12 cellular contexts compared by ENCODE assay signal in genomic region chr10:6212266-6212640, GRCh38. TPM values are rescaled to one million over a fixed set of nuclear protein-coding genes. Genes with fewer than 3 reads are reported as not detected.
DNase-seq lines count a peak whose midpoint lies in the region; ATAC-seq and TF ChIP-seq lines count a peak whose summit lies in the region.
"Had no signal": no experiment of that assay in that cellular context is flagged by ENCODE, and none has a peak within 500 bp of the region (broad histone marks: within the 10 kb centered on the region; RNA-seq: fewer than 3 reads in every experiment).

No MANE protein-coding gene starts in this region.

- DNase-seq in A673 (ENCODE audit: low spot score) (no peak), ascending aorta (ENCODE audit: low spot score in 2 of 2) (no peak), right cardiac atrium (no peak), sciatic nerve (ENCODE audit: low spot score) (no peak), T-helper 2 cell (no peak), SW 1271 (lab: John Stamatoyannopoulos, UW) (no peak)
- no peak for DNase-seq in activated CD4-positive, alpha-beta T cell treated with anti-CD3 and anti-CD28 coated beads, Interleukin-2, amount 50 U/mL, for 4 hours
- DNase-seq: activated CD4-positive, alpha-beta memory T cell treated with anti-CD3 and anti-CD28 coated beads, Interleukin-2, amount 10 ng/mL, durations not matched to agents 7 days and 5 days; colonic mucosa; spleen had no signal

- peaks cover 26% of the 10 kb centered on the region for H3K36me3 ChIP-seq in A673 (ENCODE audit: insufficient read depth, low read length, poor library complexity, severe bottlenecking)
- H3K36me3 ChIP-seq in ascending aorta = peaks cover 39 to 40% of the 10 kb centered on the region in 2 donors

- POLR2A ChIA-PET in A673 (lab: Charles Lee; ENCODE audit: low non-redundant PET) = no interaction called here

- CTCF ChIA-PET in A673 (lab: Charles Lee) = interaction anchor here (1.0 kb wide), 1 partner anchor 10 kb away, joined by 3 read pairs; the partner anchor contains the start of gene PFKFB3

- intact Hi-C loops in A673 (cut with micrococcal nuclease; ENCODE audit: unreplicated experiment) (no loop called here), ascending aorta (cut with DNase I) (no loop called here), right cardiac atrium (cut with DNase I) (no loop called here), sciatic nerve (cut with DNase I) (no loop called here)

- no peaks in the 10 kb centered on the region for H3K9me3 ChIP-seq in A673 (ENCODE audit: low read depth, low read length, poor library complexity, severe bottlenecking)
- H3K9me3 ChIP-seq in ascending aorta = no peaks in the 10 kb centered on the region
- no peaks in the 10 kb centered on the region for H3K9me3 ChIP-seq in right cardiac atrium (ENCODE audit: control insufficient read depth, low read length)
- H3K9me3 ChIP-seq: colonic mucosa, spleen had no signal

- ATAC-seq in right cardiac atrium = peak; percentile 17 to 26
- ATAC-seq in sciatic nerve = peak; percentile 5
- no peak for ATAC-seq in HG03520 (IDR thresholded peaks at IDR 0.05; ENCODE audit: unreplicated experiment)

- H3K4me1 ChIP-seq in A673 (ENCODE audit: insufficient read depth, low read length, poor library complexity, severe bottlenecking) = peaks cover 20% of the 10 kb centered on the region
- H3K4me1 ChIP-seq in ascending aorta = peaks cover 7 to 48% of the 10 kb centered on the region in 2 donors
- peaks cover 2% of the 10 kb centered on the region for H3K4me1 ChIP-seq in right cardiac atrium (ENCODE audit: control insufficient read depth, insufficient read depth, low read length)
- H3K4me1 ChIP-seq: colonic mucosa had no signal

- H3K27ac ChIP-seq in A673 (ENCODE audit: low read depth, low read length, poor library complexity, severe bottlenecking) (peak overlapping the region; percentile 30), ascending aorta (peak overlapping the region; percentile 81 to 87), right cardiac atrium (ENCODE audit: low read length) (no peak overlapping the region)
- H3K27ac ChIP-seq: colonic mucosa had no signal

- 47% methylated on average over 12 of the region's 12 CpGs for WGBS in right cardiac atrium

- no TSS peak for BruUV-seq in A673 (replicated peaks; lab: Mats Ljungman, UMichigan)

- H3K4me3 ChIP-seq in A673 (ENCODE audit: low read depth, low read length, poor library complexity, severe bottlenecking) (no peak overlapping the region), ascending aorta (peak overlapping the region; percentile 22 to 40), right cardiac atrium (ENCODE audit: low read length) (no peak overlapping the region)
- H3K4me3 ChIP-seq: colonic mucosa, spleen had no signal

- TF ChIP-seq CTCF in A673 (conservative IDR thresholded peaks at IDR 0.05; ENCODE audit: low read depth, low read length) = no peak
- no peak for TF ChIP-seq CTCF in ascending aorta (IDR thresholded peaks at IDR 0.05)

- H3K27me3 ChIP-seq in A673 (replicated peaks; ENCODE audit: insufficient read depth, low read depth, low read length, poor library complexity) (no peaks in the 10 kb centered on the region), ascending aorta (no peaks in the 10 kb centered on the region), right cardiac atrium (ENCODE audit: control insufficient read depth, insufficient read depth) (no peaks in the 10 kb centered on the region)
- H3K27me3 ChIP-seq: colonic mucosa, neutrophil, spleen had no signal

RNA-seq across cellular contexts. Expression of gene PFKFB3, which starts 9.5 kb away (rescaled TPM):
- total RNA-seq in A673 (2021) (42.8 and 53.0 TPM in 2 replicates), ascending aorta (68.0 TPM), right cardiac atrium (10 to 100 TPM; 10.5 to 15.1 (median 11.7) TPM), sciatic nerve (87.7 TPM)
- 11.2 TPM for polyA plus RNA-seq in right cardiac atrium

Comparison
In these comparisons a context has a peak if more than half of its experiments do, and no peak if none do; other contexts are left out.
1. H3K4me3 ChIP-seq: peak in ascending aorta (2 of 2); none in A673 (single experiment) and right cardiac atrium (single experiment).